ENCODE assay signal across 18 cellular contexts in genomic region chr1:200749090-200749489, GRCh38.
"Had no signal": no experiment of that assay in that cellular context is flagged by ENCODE, and none has a peak within 500 bp of the region (broad histone marks: within the 10 kb centered on the region; RNA-seq: fewer than 3 reads in every experiment).

No MANE protein-coding gene starts in this region.

- H3K27me3 Mint-ChIP-seq: activated T-helper 17 cell treated with anti-CD3 and anti-CD28 coated beads, Interleukin-2, amount 50 U/mL, for 72 hours; central memory CD8-positive, alpha-beta T cell; effector memory CD8-positive, alpha-beta T cell; T-helper 17 cell had no signal

- H3K9me3 Mint-ChIP-seq: activated B cell treated with CpG ODN at 0.5 μM for 24 hours; activated CD4-positive, alpha-beta T cell treated with anti-CD3 and anti-CD28 coated beads, Interleukin-2, amount 10 ng/mL, durations not matched to agents 24 days and 14 days; activated naive CD4-positive, alpha-beta T cell treated with anti-CD3 and anti-CD28 coated beads for 36 hours; activated T-helper 17 cell treated with anti-CD3 and anti-CD28 coated beads, Interleukin-2, amount 50 U/mL, for 72 hours; central memory CD8-positive, alpha-beta T cell; effector memory CD8-positive, alpha-beta T cell; natural killer cell; stimulated activated effector memory CD8-positive, alpha-beta T cell treated with anti-CD3 and anti-CD28 coated beads, Interleukin-12 subunit alpha, Interleukin-12 subunit beta, amount 100 ng/mL, for 72 hours had no signal

- H3K4me1 ChIP-seq: lower lobe of right lung, transverse colon had no signal

- H3K4me1 Mint-ChIP-seq: activated B cell treated with CpG ODN at 0.5 μM for 24 hours, immature natural killer cell, natural killer cell had no signal

- H3K27ac ChIP-seq: lower lobe of right lung, SK-N-MC, transverse colon had no signal

- H3K4me3 Mint-ChIP-seq: activated B cell treated with CpG ODN at 0.5 μM for 24 hours; activated CD4-positive, alpha-beta T cell treated with anti-CD3 and anti-CD28 coated beads, Interleukin-2, amount 10 ng/mL, durations not matched to agents 24 days and 14 days; activated naive CD4-positive, alpha-beta T cell treated with anti-CD3 and anti-CD28 coated beads for 36 hours; activated T-helper 17 cell treated with anti-CD3 and anti-CD28 coated beads, Interleukin-2, amount 50 U/mL, for 72 hours; central memory CD8-positive, alpha-beta T cell; effector memory CD8-positive, alpha-beta T cell; immature natural killer cell; natural killer cell; stimulated activated effector memory CD8-positive, alpha-beta T cell treated with anti-CD3 and anti-CD28 coated beads, Interleukin-12 subunit alpha, Interleukin-12 subunit beta, amount 100 ng/mL, for 72 hours; T-helper 17 cell had no signal

- H3K4me3 ChIP-seq: lower lobe of right lung, mucosa of descending colon, SK-N-MC, smooth muscle cell, transverse colon had no signal

- ATAC-seq: activated T-helper 17 cell treated with anti-CD3 and anti-CD28 coated beads, Interleukin-2, amount 50 U/mL, for 72 hours; effector memory CD8-positive, alpha-beta T cell; lower lobe of right lung; mucosa of descending colon; natural killer cell; stimulated activated effector memory CD8-positive, alpha-beta T cell treated with anti-CD3 and anti-CD28 coated beads, Interleukin-12 subunit alpha, Interleukin-12 subunit beta, amount 100 ng/mL, for 72 hours; T-helper 17 cell had no signal

- DNase-seq: activated B cell treated with CpG ODN at 0.5 μM for 24 hours; activated CD4-positive, alpha-beta T cell treated with anti-CD3 and anti-CD28 coated beads, Interleukin-2, amount 10 ng/mL, durations not matched to agents 24 days and 14 days; activated naive CD4-positive, alpha-beta T cell treated with anti-CD3 and anti-CD28 coated beads for 36 hours; cortex of kidney; effector memory CD8-positive, alpha-beta T cell; immature natural killer cell; left cardiac atrium; lower lobe of right lung; mucosa of descending colon; natural killer cell; retina; T-helper 17 cell; transverse colon had no signal

- H3K36me3 Mint-ChIP-seq: immature natural killer cell; natural killer cell; stimulated activated effector memory CD8-positive, alpha-beta T cell treated with anti-CD3 and anti-CD28 coated beads, Interleukin-12 subunit alpha, Interleukin-12 subunit beta, amount 100 ng/mL, for 72 hours had no signal

- H3K27me3 ChIP-seq: transverse colon had no signal

- H3K27ac Mint-ChIP-seq: activated B cell treated with CpG ODN at 0.5 μM for 24 hours; activated CD4-positive, alpha-beta T cell treated with anti-CD3 and anti-CD28 coated beads, Interleukin-2, amount 10 ng/mL, durations not matched to agents 24 days and 14 days; activated naive CD4-positive, alpha-beta T cell treated with anti-CD3 and anti-CD28 coated beads for 36 hours; activated T-helper 17 cell treated with anti-CD3 and anti-CD28 coated beads, Interleukin-2, amount 50 U/mL, for 72 hours; effector memory CD8-positive, alpha-beta T cell; immature natural killer cell; natural killer cell; stimulated activated effector memory CD8-positive, alpha-beta T cell treated with anti-CD3 and anti-CD28 coated beads, Interleukin-12 subunit alpha, Interleukin-12 subunit beta, amount 100 ng/mL, for 72 hours; T-helper 17 cell had no signal

- H3K9me3 ChIP-seq: lower lobe of right lung, mucosa of descending colon, transverse colon had no signal
